Comparison of ENCODE assay signal across 8 cellular contexts in genomic region chr10:79286318-79286951, GRCh38.
DNase-seq lines count a peak whose midpoint lies in the region; ATAC-seq and TF ChIP-seq lines count a peak whose summit lies in the region.

No MANE protein-coding gene starts in this region.

- peaks cover 55% of the 10 kb centered on the region for H3K4me1 Mint-ChIP-seq in activated CD4-positive, alpha-beta T cell treated with anti-CD3 and anti-CD28 coated beads, Interleukin-2, amount 10 ng/mL, durations not matched to agents 24 days and 14 days
- H3K4me1 Mint-ChIP-seq in natural killer cell treated with Interleukin-12 subunit alpha and Interleukin-12 subunit beta and Interleukin-15 and Interleukin-18, amount 100 ng/mL, for 72 hours (ENCODE audit: low read depth in 2 of 2), result peaks cover 57 to 73% of the 10 kb centered on the region in 2 donors

- peak overlapping the region; percentile 57 for H3K4me3 ChIP-seq in DOHH2 (ENCODE audit: low read length)
- H3K4me3 ChIP-seq in Karpas-422 (ENCODE audit: low read length), result peak overlapping the region; percentile 42; the same call in 1 of the 2 replicates
- H3K4me3 ChIP-seq in subcutaneous abdominal adipose tissue (ENCODE audit: low read depth in 1 of 5, low read length in 5 of 5), result peak overlapping the region in 2 of 5 donors; percentile 17 to 18

- peak overlapping the region; percentile 76 for H3K4me3 Mint-ChIP-seq in activated CD4-positive, alpha-beta T cell treated with anti-CD3 and anti-CD28 coated beads, Interleukin-2, amount 10 ng/mL, durations not matched to agents 24 days and 14 days
- H3K4me3 Mint-ChIP-seq in natural killer cell treated with Interleukin-12 subunit alpha and Interleukin-12 subunit beta and Interleukin-15 and Interleukin-18, amount 100 ng/mL, for 72 hours, result peak overlapping the region; percentile 93

- H3K27me3 Mint-ChIP-seq in activated CD4-positive, alpha-beta T cell treated with anti-CD3 and anti-CD28 coated beads, Interleukin-2, amount 10 ng/mL, durations not matched to agents 24 days and 14 days, result no peaks in the 10 kb centered on the region
- no peaks in the 10 kb centered on the region for H3K27me3 Mint-ChIP-seq in natural killer cell treated with Interleukin-12 subunit alpha and Interleukin-12 subunit beta and Interleukin-15 and Interleukin-18, amount 100 ng/mL, for 72 hours

- no peaks in the 10 kb centered on the region for H3K9me2 ChIP-seq in DOHH2 (replicated peaks; ENCODE audit: control insufficient read depth, low read length)
- no peaks in the 10 kb centered on the region for H3K9me2 ChIP-seq in Karpas-422 (replicated peaks; ENCODE audit: insufficient read depth, low read length)

- DNase-seq in Karpas-422, result peak; percentile 90
- peak; percentile 90 for DNase-seq in activated CD4-positive, alpha-beta T cell treated with anti-CD3 and anti-CD28 coated beads, Interleukin-2, amount 10 ng/mL, durations not matched to agents 24 days and 14 days
- peak; percentile 89 for DNase-seq in natural killer cell treated with Interleukin-12 subunit alpha and Interleukin-12 subunit beta and Interleukin-15 and Interleukin-18, amount 100 ng/mL, for 72 hours (ENCODE audit: low spot score)
- no peak for DNase-seq in SK-N-DZ (ENCODE audit: low spot score)

- peak overlapping the region; percentile 64 for H3K27ac ChIP-seq in DOHH2 (ENCODE audit: low read depth, low read length)
- peak overlapping the region; percentile 93 for H3K27ac ChIP-seq in Karpas-422 (ENCODE audit: low read length)
- peak overlapping the region; percentile 77 for H3K27ac ChIP-seq in cingulate gyrus (ENCODE audit: low read depth, low read length)
- no peak overlapping the region for H3K27ac ChIP-seq in subcutaneous abdominal adipose tissue (ENCODE audit: low read depth, low read length)

- H3F3A ChIP-seq in DOHH2 (ENCODE audit: control insufficient read depth, insufficient read depth), result peaks cover 11% of the 10 kb centered on the region

- no peak for TF ChIP-seq CTCF in DOHH2 (IDR thresholded peaks at IDR 0.05; ENCODE audit: low read depth, low read length, poor library complexity, severe bottlenecking)

- H3K4me2 ChIP-seq in DOHH2 (ENCODE audit: low read length) (peak overlapping the region; percentile 63), Karpas-422 (ENCODE audit: low read depth, low read length, poor library complexity, severe bottlenecking) (peak overlapping the region; percentile 74)

- peaks cover 56% of the 10 kb centered on the region for H3K4me1 ChIP-seq in DOHH2 (ENCODE audit: control insufficient read depth, low read length)
- H3K4me1 ChIP-seq in Karpas-422 (ENCODE audit: low read length), result peaks cover 62% of the 10 kb centered on the region
- peaks cover 24 to 69% (median 53%) of the 10 kb centered on the region in 5 donors for H3K4me1 ChIP-seq in subcutaneous abdominal adipose tissue (ENCODE audit: control insufficient read depth in 5 of 5, insufficient read depth in 5 of 5, low read length in 5 of 5)

- H3K9me3 ChIP-seq in DOHH2 (ENCODE audit: control insufficient read depth, insufficient read depth, low read length) (no peaks in the 10 kb centered on the region), Karpas-422 (ENCODE audit: low read length) (no peaks in the 10 kb centered on the region), subcutaneous abdominal adipose tissue (ENCODE audit: control insufficient read depth in 5 of 5, low read length in 5 of 5) (no peaks in the 10 kb centered on the region)

- peaks cover 14% of the 10 kb centered on the region for H3K36me3 ChIP-seq in DOHH2 (ENCODE audit: control insufficient read depth, low read length)
- peaks cover 12% of the 10 kb centered on the region for H3K36me3 ChIP-seq in Karpas-422 (ENCODE audit: insufficient read depth, low read length)
- H3K36me3 ChIP-seq in subcutaneous abdominal adipose tissue (ENCODE audit: control insufficient read depth in 5 of 5, insufficient read depth in 5 of 5, low read length in 5 of 5), result peaks cover 0 to 79% (median 61%) of the 10 kb centered on the region in 5 donors

- peaks cover 42% of the 10 kb centered on the region for H3K36me3 Mint-ChIP-seq in activated CD4-positive, alpha-beta T cell treated with anti-CD3 and anti-CD28 coated beads, Interleukin-2, amount 10 ng/mL, durations not matched to agents 24 days and 14 days (ENCODE audit: low read depth)
- no peaks in the 10 kb centered on the region for H3K36me3 Mint-ChIP-seq in natural killer cell treated with Interleukin-12 subunit alpha and Interleukin-12 subunit beta and Interleukin-15 and Interleukin-18, amount 100 ng/mL, for 72 hours

- H2AFZ ChIP-seq in Karpas-422 (ENCODE audit: low read length), result no peak overlapping the region

- H3K27ac Mint-ChIP-seq in activated CD4-positive, alpha-beta T cell treated with anti-CD3 and anti-CD28 coated beads, Interleukin-2, amount 10 ng/mL, durations not matched to agents 24 days and 14 days, result peak overlapping the region; percentile 97
- peak overlapping the region; percentile 94 to 98 for H3K27ac Mint-ChIP-seq in natural killer cell treated with Interleukin-12 subunit alpha and Interleukin-12 subunit beta and Interleukin-15 and Interleukin-18, amount 100 ng/mL, for 72 hours

- H3K9me3 Mint-ChIP-seq in activated CD4-positive, alpha-beta T cell treated with anti-CD3 and anti-CD28 coated beads, Interleukin-2, amount 10 ng/mL, durations not matched to agents 24 days and 14 days, result no peaks in the 10 kb centered on the region
- H3K9me3 Mint-ChIP-seq in natural killer cell treated with Interleukin-12 subunit alpha and Interleukin-12 subunit beta and Interleukin-15 and Interleukin-18, amount 100 ng/mL, for 72 hours, result no peaks in the 10 kb centered on the region

- H3K27me3 ChIP-seq in DOHH2 (ENCODE audit: control insufficient read depth, low read length) (no peaks in the 10 kb centered on the region), Karpas-422 (ENCODE audit: low read length) (no peaks in the 10 kb centered on the region), subcutaneous abdominal adipose tissue (ENCODE audit: control insufficient read depth in 5 of 5, insufficient read depth in 4 of 5, low read length in 5 of 5) (no peaks in the 10 kb centered on the region)

- intact Hi-C loops in activated CD4-positive, alpha-beta T cell treated with anti-CD3 and anti-CD28 coated beads, Interleukin-2, amount 10 ng/mL, durations not matched to agents 24 days and 14 days (cut with micrococcal nuclease), result loop anchor here (1.0 to 5.0 kb wide), 7 partner anchors 12 to 219 kb away; no protein-coding TSS in a partner anchor

- H4K20me1 ChIP-seq in DOHH2 (ENCODE audit: control insufficient read depth, insufficient read depth, low read depth, low read length) (no peaks in the 10 kb centered on the region), Karpas-422 (ENCODE audit: insufficient read depth, low read depth, low read length) (no peaks in the 10 kb centered on the region)

- peak; percentile 84 for ATAC-seq in GM21423 (IDR thresholded peaks at IDR 0.05; ENCODE audit: unreplicated experiment)
- peak; percentile 88 to 89 for ATAC-seq in natural killer cell treated with Interleukin-12 subunit alpha and Interleukin-12 subunit beta and Interleukin-15 and Interleukin-18, amount 100 ng/mL, for 72 hours

- H3K9ac ChIP-seq in Karpas-422 (ENCODE audit: low read length) (peak overlapping the region; percentile 67), subcutaneous abdominal adipose tissue (ENCODE audit: low read length in 5 of 5) (peak overlapping the region in 3 of 5 donors; percentile 9 to 46 (median 43))

- peaks cover 9% of the 10 kb centered on the region for H3K79me2 ChIP-seq in DOHH2 (ENCODE audit: control insufficient read depth, low read length)
- H3K79me2 ChIP-seq in Karpas-422 (ENCODE audit: low read length), result peaks cover 53% of the 10 kb centered on the region
